Comparison of ENCODE assay signal across 8 cellular contexts in genomic region chr12:88298761-88299242, GRCh38.
DNase-seq lines count a peak whose midpoint lies in the region; ATAC-seq and TF ChIP-seq lines count a peak whose summit lies in the region.

No MANE protein-coding gene starts in this region.

- no peaks in the 10 kb centered on the region for H3K36me3 Mint-ChIP-seq in stimulated activated memory B cell treated with anti-CD40 and anti-IgM and Interleukin-4, amounts not matched to agents 10 μg/mL and 1 μg/mL and 100 μg/mL, for 72 hours

- H3K36me3 ChIP-seq in OCI-LY7 (ENCODE audit: insufficient read depth, low read length), result no peaks in the 10 kb centered on the region
- H3K36me3 ChIP-seq in tibial artery, result no peaks in the 10 kb centered on the region

- TF ChIP-seq CTCF in OCI-LY7 (conservative IDR thresholded peaks at IDR 0.05; ENCODE audit: low read length) (no peak), tibial artery (IDR thresholded peaks at IDR 0.05) (no peak)

- H3K9me2 ChIP-seq in OCI-LY7 (ENCODE audit: insufficient read depth, low read length), result no peaks in the 10 kb centered on the region

- H3K4me1 Mint-ChIP-seq in stimulated activated memory B cell treated with anti-CD40 and anti-IgM and Interleukin-4, amounts not matched to agents 10 μg/mL and 1 μg/mL and 100 μg/mL, for 72 hours, result peaks cover 6% of the 10 kb centered on the region

- H3K27ac ChIP-seq in OCI-LY7 (ENCODE audit: low read depth, low read length, poor library complexity, severe bottlenecking) (no peak overlapping the region), tibial artery (peak overlapping the region in 1 of 2 donors; percentile 19)

- no TSS peak for BruUV-seq in OCI-LY7 (replicated peaks; lab: Mats Ljungman, UMichigan)

- H3K4me2 ChIP-seq in OCI-LY7 (ENCODE audit: low read length), result no peak overlapping the region

- H3K27ac Mint-ChIP-seq in stimulated activated memory B cell treated with anti-CD40 and anti-IgM and Interleukin-4, amounts not matched to agents 10 μg/mL and 1 μg/mL and 100 μg/mL, for 72 hours, result no peak overlapping the region

- H3K9me3 Mint-ChIP-seq in stimulated activated memory B cell treated with anti-CD40 and anti-IgM and Interleukin-4, amounts not matched to agents 10 μg/mL and 1 μg/mL and 100 μg/mL, for 72 hours, result no peaks in the 10 kb centered on the region

- peak; percentile 21 for ATAC-seq in GM19351 (IDR thresholded peaks at IDR 0.05; ENCODE audit: unreplicated experiment)
- no peak for ATAC-seq in stimulated activated memory B cell treated with anti-CD40 and anti-IgM and Interleukin-4, amounts not matched to agents 10 μg/mL and 1 μg/mL and 100 μg/mL, for 72 hours

- no peak overlapping the region for H2AFZ ChIP-seq in OCI-LY7 (ENCODE audit: low read length)

- H3K27me3 ChIP-seq in tibial artery, result no peaks in the 10 kb centered on the region

- H3K4me1 ChIP-seq in OCI-LY7 (ENCODE audit: insufficient read depth, low read length, poor library complexity, severe bottlenecking), result no peaks in the 10 kb centered on the region
- H3K4me1 ChIP-seq in tibial artery, result peaks cover 0 to 20% (median 5%) of the 10 kb centered on the region in 4 donors

- no peaks in the 10 kb centered on the region for H3K9me3 ChIP-seq in OCI-LY7 (ENCODE audit: low read length)
- no peaks in the 10 kb centered on the region for H3K9me3 ChIP-seq in tibial artery

- intact Hi-C loops in OCI-LY7 (cut with micrococcal nuclease; ENCODE audit: unreplicated experiment) (no loop called here), tibial artery (cut with DNase I; ENCODE audit: low total_unique reads) (no loop called here)

- DNase-seq in COLO829 (ENCODE audit: low spot score) (peak; percentile 35), NCI-H446 treated with DMSO at 0.1 percent for 48 hours (lab: John Stamatoyannopoulos, UW) (peak; percentile 10), fibroblast of peridontal ligament (ENCODE audit: extremely low read depth) (peak; percentile 68), SKM-1 (lab: John Stamatoyannopoulos, UW; ENCODE audit: unreplicated experiment) (no peak), OCI-LY7 (ENCODE audit: low spot score) (no peak), tibial artery (no peak)

- H3K27me3 Mint-ChIP-seq in stimulated activated memory B cell treated with anti-CD40 and anti-IgM and Interleukin-4, amounts not matched to agents 10 μg/mL and 1 μg/mL and 100 μg/mL, for 72 hours, result no peaks in the 10 kb centered on the region

- no peaks in the 10 kb centered on the region for H3K79me2 ChIP-seq in OCI-LY7 (ENCODE audit: insufficient read depth, low read depth, low read length)

- H4K20me1 ChIP-seq in OCI-LY7 (ENCODE audit: insufficient read depth, low read length), result no peaks in the 10 kb centered on the region

- no peak overlapping the region for H3K4me3 Mint-ChIP-seq in stimulated activated memory B cell treated with anti-CD40 and anti-IgM and Interleukin-4, amounts not matched to agents 10 μg/mL and 1 μg/mL and 100 μg/mL, for 72 hours

- no peak overlapping the region for H3K4me3 ChIP-seq in OCI-LY7 (ENCODE audit: low read depth, low read length, poor library complexity, severe bottlenecking)
- H3K4me3 ChIP-seq in tibial artery, result no peak overlapping the region

- CTCF ChIA-PET in OCI-LY7 (lab: Charles Lee; ENCODE audit: unreplicated experiment), result no interaction called here

- POLR2A ChIA-PET in OCI-LY7 (lab: Charles Lee), result no interaction called here

Comparison
In these comparisons a context has a peak if more than half of its experiments do, and no peak if none do; other contexts are left out.
1. DNase-seq: peak in COLO829 (single experiment), NCI-H446 treated with DMSO at 0.1 percent for 48 hours (single experiment) and fibroblast of peridontal ligament (single experiment); none in SKM-1 (single experiment), OCI-LY7 (single experiment) and tibial artery (0 of 2).